Comparison of ENCODE assay signal across 11 cellular contexts in genomic region chr5:95734916-95735315, GRCh38. TPM values are rescaled to one million over a fixed set of nuclear protein-coding genes. Genes with fewer than 3 reads are reported as not detected.
A peak's percentile ranks its signal among the peaks of the same experiment; 100 is the strongest.
DNase-seq lines count a peak whose midpoint lies in the region; ATAC-seq and TF ChIP-seq lines count a peak whose summit lies in the region.
"Had no signal": no experiment of that assay in that cellular context is flagged by ENCODE, and none has a peak within 500 bp of the region (broad histone marks: within the 10 kb centered on the region; RNA-seq: fewer than 3 reads in every experiment).

No MANE protein-coding gene starts in this region.

- H3K27ac Mint-ChIP-seq in T-helper 2 cell treated with Interferon-gamma antibody and Interleukin-4, amounts not matched to agents 5 μg/mL and 100 μg/mL, for 36 hours: no peak overlapping the region
- H3K27ac Mint-ChIP-seq: stimulated activated effector memory CD8-positive, alpha-beta T cell treated with anti-CD3 and anti-CD28 coated beads, Interleukin-12 subunit alpha, Interleukin-12 subunit beta, amount 100 ng/mL, for 72 hours had no signal

- no peaks in the 10 kb centered on the region for H3K9me3 ChIP-seq in HUES6 (ENCODE audit: control insufficient read depth, insufficient read depth, low read depth, low read length)
- no peaks in the 10 kb centered on the region for H3K9me3 ChIP-seq in skeletal muscle tissue (ENCODE audit: control insufficient read depth in 3 of 3, low read length in 3 of 3)

- peaks cover 46% of the 10 kb centered on the region for H3K27me3 ChIP-seq in HUES6 (ENCODE audit: control insufficient read depth, insufficient read depth, low read length)
- no peaks in the 10 kb centered on the region for H3K27me3 ChIP-seq in dorsolateral prefrontal cortex
- no peaks in the 10 kb centered on the region for H3K27me3 ChIP-seq in skeletal muscle tissue (ENCODE audit: control insufficient read depth in 3 of 3, insufficient read depth in 3 of 3, low read length in 3 of 3)

- ATAC-seq in GM18511 (IDR thresholded peaks at IDR 0.05; ENCODE audit: unreplicated experiment) (no peak), GM18868 (IDR thresholded peaks at IDR 0.05; ENCODE audit: unreplicated experiment) (no peak)
- ATAC-seq: stimulated activated effector memory CD8-positive, alpha-beta T cell treated with anti-CD3 and anti-CD28 coated beads, Interleukin-12 subunit alpha, Interleukin-12 subunit beta, amount 100 ng/mL, for 72 hours had no signal

- no peaks in the 10 kb centered on the region for H3K9me3 Mint-ChIP-seq in T-helper 2 cell treated with Interferon-gamma antibody and Interleukin-4, amounts not matched to agents 5 μg/mL and 100 μg/mL, for 36 hours
- H3K9me3 Mint-ChIP-seq: stimulated activated effector memory CD8-positive, alpha-beta T cell treated with anti-CD3 and anti-CD28 coated beads, Interleukin-12 subunit alpha, Interleukin-12 subunit beta, amount 100 ng/mL, for 72 hours had no signal

- H3K4me1 ChIP-seq in HUES6 (ENCODE audit: control insufficient read depth, insufficient read depth, low read length) (peaks cover 7% of the 10 kb centered on the region), skeletal muscle tissue (ENCODE audit: control insufficient read depth in 3 of 3, insufficient read depth in 3 of 3, low read length in 3 of 3) (peaks cover 13 to 29% (median 17%) of the 10 kb centered on the region in 3 donors)

- H3K27me3 Mint-ChIP-seq in T-helper 2 cell treated with Interferon-gamma antibody and Interleukin-4, amounts not matched to agents 5 μg/mL and 100 μg/mL, for 36 hours (ENCODE audit: low read depth): peaks cover 77% of the 10 kb centered on the region

- peaks cover 9% of the 10 kb centered on the region for H3K4me1 Mint-ChIP-seq in T-helper 2 cell treated with Interferon-gamma antibody and Interleukin-4, amounts not matched to agents 5 μg/mL and 100 μg/mL, for 36 hours (ENCODE audit: low read depth)

- H3K4me3 Mint-ChIP-seq in T-helper 2 cell treated with Interferon-gamma antibody and Interleukin-4, amounts not matched to agents 5 μg/mL and 100 μg/mL, for 36 hours: no peak overlapping the region
- H3K4me3 Mint-ChIP-seq: stimulated activated effector memory CD8-positive, alpha-beta T cell treated with anti-CD3 and anti-CD28 coated beads, Interleukin-12 subunit alpha, Interleukin-12 subunit beta, amount 100 ng/mL, for 72 hours had no signal

- H3K36me3 Mint-ChIP-seq in T-helper 2 cell treated with Interferon-gamma antibody and Interleukin-4, amounts not matched to agents 5 μg/mL and 100 μg/mL, for 36 hours (ENCODE audit: low read depth): no peaks in the 10 kb centered on the region
- H3K36me3 Mint-ChIP-seq: stimulated activated effector memory CD8-positive, alpha-beta T cell treated with anti-CD3 and anti-CD28 coated beads, Interleukin-12 subunit alpha, Interleukin-12 subunit beta, amount 100 ng/mL, for 72 hours had no signal

- H3K36me3 ChIP-seq in HUES6 (ENCODE audit: control insufficient read depth, insufficient read depth, low read length) (peaks cover 11% of the 10 kb centered on the region; the same call in 1 of the 2 replicates), skeletal muscle tissue (ENCODE audit: control insufficient read depth in 3 of 3, insufficient read depth in 3 of 3, low read length in 3 of 3) (peaks cover 4 to 17% (median 8%) of the 10 kb centered on the region in 3 donors)

- intact Hi-C loops in dorsolateral prefrontal cortex (cut with DNase I): loop anchor here (5.0 to 10.0 kb wide), 4 partner anchors 68 to 180 kb away; partner anchors contain the start of genes ARSK (in 1 of the 2), RFESD (in 1 of the 2) and SKIC3 (in 1 of the 2)

- DNase-seq in dorsolateral prefrontal cortex: no peak
- DNase-seq in medulla oblongata (ENCODE audit: extremely low spot score): peak; percentile 72
- no peak for DNase-seq in T-helper 2 cell treated with Interferon-gamma antibody and Interleukin-4, amounts not matched to agents 5 μg/mL and 100 μg/mL, for 36 hours (ENCODE audit: low spot score)
- DNase-seq in stimulated activated CD4-positive, alpha-beta T cell treated with anti-CD3 and anti-CD28 coated beads, Interleukin-4, amount 100 ng/mL, for 1 hour: no peak
- DNase-seq: NCI-H1436 had no signal

- no peak for TF ChIP-seq CTCF in dorsolateral prefrontal cortex (IDR thresholded peaks at IDR 0.05 in 54 of 56, conservative IDR thresholded peaks at IDR 0.05 in 2 of 56; ENCODE audit: low read depth in 1 of 56, partially characterized antibody in 56 of 56)

- H3K27ac ChIP-seq in HUES6 (ENCODE audit: low read depth, low read length) (no peak overlapping the region), dorsolateral prefrontal cortex (peak overlapping the region in 44 of 59 donors; percentile 1 to 80 (median 48)), skeletal muscle tissue (ENCODE audit: low read depth, low read length) (peak overlapping the region; percentile 37)
- H3K27ac ChIP-seq: HL-60 had no signal

- H3K4me3 ChIP-seq in HUES6 (ENCODE audit: low read depth, low read length) (peak overlapping the region; percentile 6; the same call in 1 of the 2 replicates), dorsolateral prefrontal cortex (peak overlapping the region in 54 of 59 donors; percentile 2 to 94 (median 85)), skeletal muscle tissue (ENCODE audit: low read length in 3 of 3) (peak overlapping the region; percentile 10 to 96 (median 14))

- H3K9ac ChIP-seq in HUES6 (ENCODE audit: low read length) (no peak overlapping the region), skeletal muscle tissue (ENCODE audit: low read depth in 1 of 3, low read length in 3 of 3) (peak overlapping the region; percentile 20 to 93 (median 51))

RNA-seq across cellular contexts. Expression of gene RHOBTB3, which starts 3.8 kb away (rescaled TPM):
- total RNA-seq in dorsolateral prefrontal cortex: 100 to 1,000 TPM in 111 of 120 experiments, 10 to 100 TPM in 9; 78.4 to 315 (median 137) TPM
- total RNA-seq in skeletal muscle tissue: 640 TPM

RNA-seq across cellular contexts. Expression of gene SPATA9, which starts 52.1 kb away (rescaled TPM):
- total RNA-seq in dorsolateral prefrontal cortex: 1 to 10 TPM in 32 of 120 experiments, under 1 TPM in 53, not detected in 35; 0.24 to 2.5 (median 0.87) TPM
- total RNA-seq in skeletal muscle tissue: 1.0 TPM

Comparison
In these comparisons a context has a peak if more than half of its experiments do, and no peak if none do; other contexts are left out.
1. H3K4me3 ChIP-seq: peak in every context shown above with its lines; median percentile 85 in dorsolateral prefrontal cortex; 14 in skeletal muscle tissue; 6 in HUES6.